Comparison of ENCODE assay signal across 8 cellular contexts in genomic region chr4:120071192-120071795, GRCh38. TPM values are rescaled to one million over a fixed set of nuclear protein-coding genes. Genes with fewer than 3 reads are reported as not detected.
A peak's percentile ranks its signal among the peaks of the same experiment; 100 is the strongest.
DNase-seq lines count a peak whose midpoint lies in the region; ATAC-seq and TF ChIP-seq lines count a peak whose summit lies in the region.

No MANE protein-coding gene starts in this region.

- peaks cover 26 to 28% of the 10 kb centered on the region in 2 donors for H3K4me1 ChIP-seq in gastrocnemius medialis

- TF ChIP-seq POLR2A in gastrocnemius medialis (IDR thresholded peaks at IDR 0.05): no peak

- no peaks in the 10 kb centered on the region for H3K9me3 Mint-ChIP-seq in Calu3 (ENCODE audit: low read depth, unreplicated experiment)
- H3K9me3 Mint-ChIP-seq in activated T-helper 2 cell treated with anti-CD3 and anti-CD28 coated beads, Interferon-gamma antibody, Interleukin-2, Interleukin-4, amounts not matched to agents 10 μg/mL and 5 μg/mL and 100 μg/mL, durations not matched to agents 14 hours and 24 hours and 36 hours: no peaks in the 10 kb centered on the region

- H3K36me3 Mint-ChIP-seq in Calu3 (ENCODE audit: insufficient read depth, unreplicated experiment): peaks cover 18% of the 10 kb centered on the region
- peaks cover 4% of the 10 kb centered on the region for H3K36me3 Mint-ChIP-seq in activated T-helper 2 cell treated with anti-CD3 and anti-CD28 coated beads, Interferon-gamma antibody, Interleukin-2, Interleukin-4, amounts not matched to agents 10 μg/mL and 5 μg/mL and 100 μg/mL, durations not matched to agents 14 hours and 24 hours and 36 hours (ENCODE audit: low read depth)

- in situ Hi-C loops in gastrocnemius medialis (cut with MboI; ENCODE audit: low sequenced_read_pairs in 4 of 4): no loop called here

- BruUV-seq in Calu3 (replicated peaks; lab: Mats Ljungman, UMichigan): no TSS peak

- H3K27me3 ChIP-seq in gastrocnemius medialis: no peaks in the 10 kb centered on the region

- peak overlapping the region in 1 of 4 donors; percentile 7 for H3K27ac ChIP-seq in gastrocnemius medialis

- no peaks in the 10 kb centered on the region for H3K27me3 Mint-ChIP-seq in Calu3 (ENCODE audit: unreplicated experiment)
- H3K27me3 Mint-ChIP-seq in activated T-helper 2 cell treated with anti-CD3 and anti-CD28 coated beads, Interferon-gamma antibody, Interleukin-2, Interleukin-4, amounts not matched to agents 10 μg/mL and 5 μg/mL and 100 μg/mL, durations not matched to agents 14 hours and 24 hours and 36 hours (ENCODE audit: low read depth): no peaks in the 10 kb centered on the region

- H3K9me3 ChIP-seq in gastrocnemius medialis: no peaks in the 10 kb centered on the region

- peaks cover 13% of the 10 kb centered on the region for H3K4me1 Mint-ChIP-seq in Calu3 (ENCODE audit: low read depth, unreplicated experiment)
- peaks cover 22% of the 10 kb centered on the region for H3K4me1 Mint-ChIP-seq in activated T-helper 2 cell treated with anti-CD3 and anti-CD28 coated beads, Interferon-gamma antibody, Interleukin-2, Interleukin-4, amounts not matched to agents 10 μg/mL and 5 μg/mL and 100 μg/mL, durations not matched to agents 14 hours and 24 hours and 36 hours (ENCODE audit: low read depth)

- intact Hi-C loops in Calu3 (cut with micrococcal nuclease; ENCODE audit: unreplicated experiment): loop anchor here (1.0 to 5.0 kb wide), 4 partner anchors 86 to 1042 kb away; no protein-coding TSS in a partner anchor
- intact Hi-C loops in gastrocnemius medialis (cut with DNase I; ENCODE audit: low total_unique reads): loop anchor here (1.0 kb wide), 1 partner anchor 1181 kb away; no protein-coding TSS in a partner anchor
- intact Hi-C loops in activated T-helper 2 cell treated with anti-CD3 and anti-CD28 coated beads, Interferon-gamma antibody, Interleukin-2, Interleukin-4, amounts not matched to agents 10 μg/mL and 5 μg/mL and 100 μg/mL, durations not matched to agents 14 hours and 24 hours and 36 hours (cut with micrococcal nuclease): loop anchor here (5.0 to 10.0 kb wide), 3 partner anchors 86 to 1234 kb away; no protein-coding TSS in a partner anchor

- CTCF ChIA-PET in Calu3 (lab: Charles Lee): no interaction called here

- no peak overlapping the region for H3K4me3 ChIP-seq in gastrocnemius medialis

- no peak overlapping the region for H3K27ac Mint-ChIP-seq in Calu3 (ENCODE audit: unreplicated experiment)
- no peak overlapping the region for H3K27ac Mint-ChIP-seq in activated T-helper 2 cell treated with anti-CD3 and anti-CD28 coated beads, Interferon-gamma antibody, Interleukin-2, Interleukin-4, amounts not matched to agents 10 μg/mL and 5 μg/mL and 100 μg/mL, durations not matched to agents 14 hours and 24 hours and 36 hours

- TF ChIP-seq CTCF in Calu3 (IDR thresholded peaks at IDR 0.05; ENCODE audit: unreplicated experiment) (peak; percentile 30), gastrocnemius medialis (IDR thresholded peaks at IDR 0.05 in 4 of 5, conservative IDR thresholded peaks at IDR 0.05 in 1 of 5) (peak; percentile 44 to 81 (median 48))

- ATAC-seq in GM21360 (IDR thresholded peaks at IDR 0.05; ENCODE audit: unreplicated experiment) (peak; percentile 16), gastrocnemius medialis (no peak), HG03135 (IDR thresholded peaks at IDR 0.05; ENCODE audit: unreplicated experiment) (no peak)

- DNase-seq in Calu3 (peak; percentile 38), NCI-H2227 treated with DMSO at 0.1 percent for 48 hours (lab: John Stamatoyannopoulos, UW) (peak; percentile 25), globus pallidus (ENCODE audit: low spot score) (peak; percentile 68), gastrocnemius medialis (no peak)
- peak; percentile 43 for DNase-seq in activated CD8-positive, alpha-beta memory T cell treated with anti-CD3 and anti-CD28 coated beads, Interleukin-2, amount 50 U/mL, for 4 hours
- DNase-seq in activated T-helper 2 cell treated with anti-CD3 and anti-CD28 coated beads, Interferon-gamma antibody, Interleukin-2, Interleukin-4, amounts not matched to agents 10 μg/mL and 5 μg/mL and 100 μg/mL, durations not matched to agents 14 hours and 24 hours and 36 hours (ENCODE audit: low spot score): no peak

- no peaks in the 10 kb centered on the region for H3K36me3 ChIP-seq in gastrocnemius medialis

- H3K4me3 Mint-ChIP-seq in Calu3 (ENCODE audit: low read depth, unreplicated experiment): no peak overlapping the region
- no peak overlapping the region for H3K4me3 Mint-ChIP-seq in activated T-helper 2 cell treated with anti-CD3 and anti-CD28 coated beads, Interferon-gamma antibody, Interleukin-2, Interleukin-4, amounts not matched to agents 10 μg/mL and 5 μg/mL and 100 μg/mL, durations not matched to agents 14 hours and 24 hours and 36 hours (ENCODE audit: low read depth)

RNA-seq across cellular contexts. Expression of gene MAD2L1, which starts 4.6 kb away (rescaled TPM):
- total RNA-seq in Calu3 (2022): 42.9 and 48.1 TPM in 2 replicates
- total RNA-seq in gastrocnemius medialis: 1 to 10 TPM in 2 of 4 donors, under 1 TPM in 2; 0.33 to 7.7 (median 1.5) TPM
- total RNA-seq in activated T-helper 2 cell treated with anti-CD3 and anti-CD28 coated beads, Interferon-gamma antibody, Interleukin-2, Interleukin-4, amounts not matched to agents 10 μg/mL and 5 μg/mL and 100 μg/mL, durations not matched to agents 14 hours and 24 hours and 36 hours: 68.7 and 70.8 TPM in 2 replicates

Comparison
In these comparisons a context has a peak if more than half of its experiments do, and no peak if none do; other contexts are left out.
1. DNase-seq: peak in Calu3 (single experiment), NCI-H2227 treated with DMSO at 0.1 percent for 48 hours (single experiment), activated CD8-positive, alpha-beta memory T cell treated with anti-CD3 and anti-CD28 coated beads, Interleukin-2, amount 50 U/mL, for 4 hours (single experiment) and globus pallidus (single experiment); none in gastrocnemius medialis (0 of 2) and activated T-helper 2 cell treated with anti-CD3 and anti-CD28 coated beads, Interferon-gamma antibody, Interleukin-2, Interleukin-4, amounts not matched to agents 10 μg/mL and 5 μg/mL and 100 μg/mL, durations not matched to agents 14 hours and 24 hours and 36 hours (single experiment).